Comparison of ENCODE assay signal across 24 cellular contexts in genomic region chr17:9006175-9006767, GRCh38. TPM values are rescaled to one million over a fixed set of nuclear protein-coding genes. Genes with fewer than 3 reads are reported as not detected.
"Had no signal": no experiment of that assay in that cellular context is flagged by ENCODE, and none has a peak within 500 bp of the region (broad histone marks: within the 10 kb centered on the region; RNA-seq: fewer than 3 reads in every experiment).

No MANE protein-coding gene starts in this region.

- H3K27ac ChIP-seq: adrenal gland, SJSA1 had no signal

- H3K4me3 ChIP-seq: adrenal gland, SJSA1 had no signal

- ATAC-seq: activated CD4-positive, CD25-positive, alpha-beta regulatory T cell treated with anti-CD3 and anti-CD28 coated beads, Interleukin-2, amount 50 U/mL, for 24 hours; activated CD8-positive, alpha-beta T cell treated with anti-CD3 and anti-CD28 coated beads, Interleukin-2, amount 10 ng/mL, durations not matched to agents 7 days and 5 days; activated T-cell treated with anti-CD3 and anti-CD28 coated beads, Interleukin-2, amount 50 U/mL, for 4 hours; PC-3; SK-N-SH treated with all-trans-retinoic acid at 6 μM for 48 hours had no signal

- H3K9me3 ChIP-seq: adrenal gland, SJSA1 had no signal

- DNase-seq: activated CD4-positive, alpha-beta T cell treated with anti-CD3 and anti-CD28 coated beads for 4 hours; activated CD8-positive, alpha-beta T cell treated with anti-CD3 and anti-CD28 coated beads, Interleukin-2, amount 10 ng/mL, durations not matched to agents 7 days and 5 days; activated gamma-delta T cell; activated naive CD4-positive, alpha-beta T cell treated with anti-CD3 and anti-CD28 coated beads, Interleukin-2, amount 10 ng/mL, durations not matched to agents 7 days and 5 days; activated naive CD8-positive, alpha-beta T cell treated with anti-CD3 and anti-CD28 coated beads, Interleukin-2, amount 10 ng/mL, durations not matched to agents 7 days and 5 days; activated T-cell treated with anti-CD3 and anti-CD28 coated beads, Interleukin-2, amount 50 U/mL, for 4 hours; adrenal gland; anterior cingulate cortex; Kasumi-1; KBM-7; NCI-H1105 treated with DMSO at 0.1 percent for 48 hours; NCI-H1436 treated with DMSO at 0.1 percent for 48 hours; NCI-H187; NCI-H2081 treated with DMSO at 0.1 percent for 48 hours; NCI-H446; NCI-H524; PC-3; SHP77; SW 1271 had no signal

- H3K27me3 ChIP-seq: SJSA1 had no signal

- FAIRE-seq: RCC 7860 had no signal

- H3K4me1 ChIP-seq: adrenal gland had no signal

- H3K36me3 ChIP-seq: adrenal gland, SJSA1 had no signal

RNA-seq across cellular contexts. Expression of gene NTN1, which starts 15.0 kb away (rescaled TPM):
- total RNA-seq: activated CD8-positive, alpha-beta T cell treated with anti-CD3 and anti-CD28 coated beads, Interleukin-2, amount 10 ng/mL, durations not matched to agents 7 days and 5 days; T-helper 1 cell treated with Interleukin-12 subunit alpha and Interleukin-12 subunit beta and Interleukin-4 antibody, amounts not matched to agents 30 ng/mL and 1 ng/mL, for 36 hours had no signal

RNA-seq across cellular contexts. Expression of gene PIK3R5, which starts 40.8 kb away (rescaled TPM):
- total RNA-seq: PC-3, SJSA1 had no signal
